In the genomic region with DNA sequence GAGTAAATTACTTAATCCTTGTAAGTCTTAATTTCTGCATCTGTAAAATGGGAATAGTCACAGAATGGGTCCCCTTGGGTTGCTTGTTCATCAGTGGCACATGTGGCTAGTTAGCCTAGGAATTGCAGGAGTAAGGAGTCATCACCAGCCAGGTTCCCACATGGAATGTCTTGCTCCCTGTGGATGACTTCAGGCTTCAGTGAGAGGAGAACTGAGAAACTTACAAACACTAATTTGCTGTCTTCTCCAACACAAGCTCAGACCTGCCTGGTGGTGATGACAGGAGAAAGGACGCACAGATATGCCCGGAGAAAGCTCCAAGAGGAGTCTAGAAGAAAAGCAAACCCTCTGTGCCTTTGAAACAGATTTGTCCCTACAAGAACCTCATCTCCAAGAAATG, we compare ENCODE assay signal across 2 cellular contexts.
TF ChIP-seq lines count a peak whose summit lies in the region.

No MANE protein-coding gene starts in this region.

TF ChIP-seq in SK-N-SH, 30 proteins besides CTCF, POLR2A, EP300 and RAD21 (continued from another document):
- TF ChIP-seq, protein P1, sequence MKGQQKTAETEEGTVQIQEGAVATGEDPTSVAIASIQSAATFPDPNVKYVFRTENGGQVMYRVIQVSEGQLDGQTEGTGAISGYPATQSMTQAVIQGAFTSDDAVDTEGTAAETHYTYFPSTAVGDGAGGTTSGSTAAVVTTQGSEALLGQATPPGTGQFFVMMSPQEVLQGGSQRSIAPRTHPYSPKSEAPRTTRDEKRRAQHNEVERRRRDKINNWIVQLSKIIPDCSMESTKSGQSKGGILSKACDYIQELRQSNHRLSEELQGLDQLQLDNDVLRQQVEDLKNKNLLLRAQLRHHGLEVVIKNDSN (IDR thresholded peaks at IDR 0.05; ENCODE audit: borderline replicate concordance, low read depth), result no peak
- TF ChIP-seq FOSL2 (IDR thresholded peaks at IDR 0.05; ENCODE audit: borderline replicate concordance, low read depth) (no peak), SMC3 (IDR thresholded peaks at IDR 0.05; ENCODE audit: low read depth, low read length) (no peak), MEF2A (IDR thresholded peaks at IDR 0.05; ENCODE audit: borderline replicate concordance, low read depth) (no peak), NRF1 (IDR thresholded peaks at IDR 0.05; ENCODE audit: low read depth, low read length) (no peak), FOXJ3 (CRISPR knock-in tag; IDR thresholded peaks at IDR 0.05) (no peak), JUND (IDR thresholded peaks at IDR 0.05) (no peak), EZH2phosphoT487 (IDR thresholded peaks at IDR 0.05; ENCODE audit: borderline replicate concordance, low read depth) (no peak), TEAD4 (IDR thresholded peaks at IDR 0.05; ENCODE audit: borderline replicate concordance, insufficient read depth) (no peak)
- TF ChIP-seq, protein P2, sequence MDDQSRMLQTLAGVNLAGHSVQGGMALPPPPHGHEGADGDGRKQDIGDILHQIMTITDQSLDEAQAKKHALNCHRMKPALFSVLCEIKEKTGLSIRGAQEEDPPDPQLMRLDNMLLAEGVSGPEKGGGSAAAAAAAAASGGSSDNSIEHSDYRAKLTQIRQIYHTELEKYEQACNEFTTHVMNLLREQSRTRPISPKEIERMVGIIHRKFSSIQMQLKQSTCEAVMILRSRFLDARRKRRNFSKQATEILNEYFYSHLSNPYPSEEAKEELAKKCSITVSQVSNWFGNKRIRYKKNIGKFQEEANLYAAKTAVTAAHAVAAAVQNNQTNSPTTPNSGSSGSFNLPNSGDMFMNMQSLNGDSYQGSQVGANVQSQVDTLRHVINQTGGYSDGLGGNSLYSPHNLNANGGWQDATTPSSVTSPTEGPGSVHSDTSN (IDR thresholded peaks at IDR 0.05), result no peak
- TF ChIP-seq, protein P3, sequence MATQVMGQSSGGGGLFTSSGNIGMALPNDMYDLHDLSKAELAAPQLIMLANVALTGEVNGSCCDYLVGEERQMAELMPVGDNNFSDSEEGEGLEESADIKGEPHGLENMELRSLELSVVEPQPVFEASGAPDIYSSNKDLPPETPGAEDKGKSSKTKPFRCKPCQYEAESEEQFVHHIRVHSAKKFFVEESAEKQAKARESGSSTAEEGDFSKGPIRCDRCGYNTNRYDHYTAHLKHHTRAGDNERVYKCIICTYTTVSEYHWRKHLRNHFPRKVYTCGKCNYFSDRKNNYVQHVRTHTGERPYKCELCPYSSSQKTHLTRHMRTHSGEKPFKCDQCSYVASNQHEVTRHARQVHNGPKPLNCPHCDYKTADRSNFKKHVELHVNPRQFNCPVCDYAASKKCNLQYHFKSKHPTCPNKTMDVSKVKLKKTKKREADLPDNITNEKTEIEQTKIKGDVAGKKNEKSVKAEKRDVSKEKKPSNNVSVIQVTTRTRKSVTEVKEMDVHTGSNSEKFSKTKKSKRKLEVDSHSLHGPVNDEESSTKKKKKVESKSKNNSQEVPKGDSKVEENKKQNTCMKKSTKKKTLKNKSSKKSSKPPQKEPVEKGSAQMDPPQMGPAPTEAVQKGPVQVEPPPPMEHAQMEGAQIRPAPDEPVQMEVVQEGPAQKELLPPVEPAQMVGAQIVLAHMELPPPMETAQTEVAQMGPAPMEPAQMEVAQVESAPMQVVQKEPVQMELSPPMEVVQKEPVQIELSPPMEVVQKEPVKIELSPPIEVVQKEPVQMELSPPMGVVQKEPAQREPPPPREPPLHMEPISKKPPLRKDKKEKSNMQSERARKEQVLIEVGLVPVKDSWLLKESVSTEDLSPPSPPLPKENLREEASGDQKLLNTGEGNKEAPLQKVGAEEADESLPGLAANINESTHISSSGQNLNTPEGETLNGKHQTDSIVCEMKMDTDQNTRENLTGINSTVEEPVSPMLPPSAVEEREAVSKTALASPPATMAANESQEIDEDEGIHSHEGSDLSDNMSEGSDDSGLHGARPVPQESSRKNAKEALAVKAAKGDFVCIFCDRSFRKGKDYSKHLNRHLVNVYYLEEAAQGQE (IDR thresholded peaks at IDR 0.05; ENCODE audit: low read depth, low read length), result no peak
- TF ChIP-seq, protein P4, sequence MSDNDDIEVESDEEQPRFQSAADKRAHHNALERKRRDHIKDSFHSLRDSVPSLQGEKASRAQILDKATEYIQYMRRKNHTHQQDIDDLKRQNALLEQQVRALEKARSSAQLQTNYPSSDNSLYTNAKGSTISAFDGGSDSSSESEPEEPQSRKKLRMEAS (IDR thresholded peaks at IDR 0.05; ENCODE audit: low read depth), result no peak
- TF ChIP-seq, protein P5, sequence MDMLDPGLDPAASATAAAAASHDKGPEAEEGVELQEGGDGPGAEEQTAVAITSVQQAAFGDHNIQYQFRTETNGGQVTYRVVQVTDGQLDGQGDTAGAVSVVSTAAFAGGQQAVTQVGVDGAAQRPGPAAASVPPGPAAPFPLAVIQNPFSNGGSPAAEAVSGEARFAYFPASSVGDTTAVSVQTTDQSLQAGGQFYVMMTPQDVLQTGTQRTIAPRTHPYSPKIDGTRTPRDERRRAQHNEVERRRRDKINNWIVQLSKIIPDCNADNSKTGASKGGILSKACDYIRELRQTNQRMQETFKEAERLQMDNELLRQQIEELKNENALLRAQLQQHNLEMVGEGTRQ (IDR thresholded peaks at IDR 0.05; ENCODE audit: borderline replicate concordance, low read depth, low read length), result no peak

TF ChIP-seq in SK-N-SH treated with all-trans-retinoic acid at 6 μM for 48 hours, 23 proteins besides CTCF, POLR2A, EP300 and RAD21:
- TF ChIP-seq, protein P6, sequence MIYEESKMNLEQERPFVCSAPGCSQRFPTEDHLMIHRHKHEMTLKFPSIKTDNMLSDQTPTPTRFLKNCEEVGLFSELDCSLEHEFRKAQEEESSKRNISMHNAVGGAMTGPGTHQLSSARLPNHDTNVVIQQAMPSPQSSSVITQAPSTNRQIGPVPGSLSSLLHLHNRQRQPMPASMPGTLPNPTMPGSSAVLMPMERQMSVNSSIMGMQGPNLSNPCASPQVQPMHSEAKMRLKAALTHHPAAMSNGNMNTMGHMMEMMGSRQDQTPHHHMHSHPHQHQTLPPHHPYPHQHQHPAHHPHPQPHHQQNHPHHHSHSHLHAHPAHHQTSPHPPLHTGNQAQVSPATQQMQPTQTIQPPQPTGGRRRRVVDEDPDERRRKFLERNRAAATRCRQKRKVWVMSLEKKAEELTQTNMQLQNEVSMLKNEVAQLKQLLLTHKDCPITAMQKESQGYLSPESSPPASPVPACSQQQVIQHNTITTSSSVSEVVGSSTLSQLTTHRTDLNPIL (CRISPR knock-in tag; IDR thresholded peaks at IDR 0.05; ENCODE audit: low read depth), result no peak
- TF ChIP-seq, protein P7, sequence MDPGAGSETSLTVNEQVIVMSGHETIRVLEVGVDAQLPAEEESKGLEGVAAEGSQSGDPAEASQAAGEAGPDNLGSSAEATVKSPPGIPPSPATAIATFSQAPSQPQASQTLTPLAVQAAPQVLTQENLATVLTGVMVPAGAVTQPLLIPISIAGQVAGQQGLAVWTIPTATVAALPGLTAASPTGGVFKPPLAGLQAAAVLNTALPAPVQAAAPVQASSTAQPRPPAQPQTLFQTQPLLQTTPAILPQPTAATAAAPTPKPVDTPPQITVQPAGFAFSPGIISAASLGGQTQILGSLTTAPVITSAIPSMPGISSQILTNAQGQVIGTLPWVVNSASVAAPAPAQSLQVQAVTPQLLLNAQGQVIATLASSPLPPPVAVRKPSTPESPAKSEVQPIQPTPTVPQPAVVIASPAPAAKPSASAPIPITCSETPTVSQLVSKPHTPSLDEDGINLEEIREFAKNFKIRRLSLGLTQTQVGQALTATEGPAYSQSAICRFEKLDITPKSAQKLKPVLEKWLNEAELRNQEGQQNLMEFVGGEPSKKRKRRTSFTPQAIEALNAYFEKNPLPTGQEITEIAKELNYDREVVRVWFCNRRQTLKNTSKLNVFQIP (CRISPR knock-in tag; IDR thresholded peaks at IDR 0.05; ENCODE audit: borderline replicate concordance, low read depth), result no peak
- no peak for TF ChIP-seq ARNTL (CRISPR knock-in tag; IDR thresholded peaks at IDR 0.05; ENCODE audit: borderline replicate concordance, low read depth)
- TF ChIP-seq, protein P8, sequence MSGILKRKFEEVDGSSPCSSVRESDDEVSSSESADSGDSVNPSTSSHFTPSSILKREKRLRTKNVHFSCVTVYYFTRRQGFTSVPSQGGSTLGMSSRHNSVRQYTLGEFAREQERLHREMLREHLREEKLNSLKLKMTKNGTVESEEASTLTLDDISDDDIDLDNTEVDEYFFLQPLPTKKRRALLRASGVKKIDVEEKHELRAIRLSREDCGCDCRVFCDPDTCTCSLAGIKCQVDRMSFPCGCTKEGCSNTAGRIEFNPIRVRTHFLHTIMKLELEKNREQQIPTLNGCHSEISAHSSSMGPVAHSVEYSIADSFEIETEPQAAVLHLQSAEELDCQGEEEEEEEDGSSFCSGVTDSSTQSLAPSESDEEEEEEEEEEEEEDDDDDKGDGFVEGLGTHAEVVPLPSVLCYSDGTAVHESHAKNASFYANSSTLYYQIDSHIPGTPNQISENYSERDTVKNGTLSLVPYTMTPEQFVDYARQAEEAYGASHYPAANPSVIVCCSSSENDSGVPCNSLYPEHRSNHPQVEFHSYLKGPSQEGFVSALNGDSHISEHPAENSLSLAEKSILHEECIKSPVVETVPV (CRISPR knock-in tag; IDR thresholded peaks at IDR 0.05), result no peak
- no peak for TF ChIP-seq RARB (CRISPR knock-in tag; IDR thresholded peaks at IDR 0.05)
- no peak for TF ChIP-seq PPARA (CRISPR knock-in tag; IDR thresholded peaks at IDR 0.05; ENCODE audit: borderline replicate concordance)
- TF ChIP-seq SNAI2 (CRISPR knock-in tag; IDR thresholded peaks at IDR 0.05), result no peak
- no peak for TF ChIP-seq OSR1 (CRISPR knock-in tag; IDR thresholded peaks at IDR 0.05)
- no peak for TF ChIP-seq ZC3H10 (CRISPR knock-in tag; IDR thresholded peaks at IDR 0.05)
- no peak for TF ChIP-seq BACH2 (CRISPR knock-in tag; IDR thresholded peaks at IDR 0.05; ENCODE audit: borderline replicate concordance)
- TF ChIP-seq ESRRG (CRISPR knock-in tag; IDR thresholded peaks at IDR 0.05), result no peak
- TF ChIP-seq ZFP3 (CRISPR knock-in tag; IDR thresholded peaks at IDR 0.05), result no peak
TF ChIP-seq in SK-N-SH treated with all-trans-retinoic acid at 6 μM for 48 hours: peak in this region for 0.
